In the genomic region with DNA sequence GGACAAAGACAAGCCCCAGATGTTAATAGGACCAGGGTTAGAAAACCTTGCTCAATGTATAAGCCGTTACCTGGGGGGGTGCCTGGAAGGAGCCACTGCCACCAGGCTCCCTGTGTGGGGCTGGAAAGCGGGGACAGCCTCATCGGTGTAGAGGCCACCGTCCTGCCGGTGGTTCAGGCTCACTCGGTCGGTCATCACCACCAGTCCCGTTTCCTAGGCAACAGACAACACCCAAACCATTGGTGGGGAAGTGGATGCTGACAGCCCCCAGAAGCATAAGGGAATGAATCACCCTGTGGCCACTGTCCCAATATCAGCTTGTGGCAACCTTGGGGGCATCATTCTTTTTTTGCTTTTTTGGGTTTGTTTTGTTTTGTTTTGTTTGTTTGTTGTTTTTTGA, we compare ENCODE assay signal across 24 cellular contexts.
"Had no signal": no experiment of that assay in that cellular context is flagged by ENCODE, and none has a peak within 500 bp of the region (broad histone marks: within the 10 kb centered on the region; RNA-seq: fewer than 3 reads in every experiment).

No MANE protein-coding gene starts in this region.

- H3K36me3 Mint-ChIP-seq: stimulated activated effector memory CD8-positive, alpha-beta T cell treated with anti-CD3 and anti-CD28 coated beads, Interleukin-12 subunit alpha, Interleukin-12 subunit beta, amount 100 ng/mL, for 72 hours had no signal

- FAIRE-seq: endothelial cell of umbilical vein, kidney had no signal

- H3K27me3 ChIP-seq: foreskin keratinocyte, hepatocyte, neutrophil, right atrium auricular region, suprapubic skin, thyroid gland, vagina had no signal

- H3K36me3 ChIP-seq: neutrophil, right atrium auricular region, suprapubic skin, vagina had no signal

- ATAC-seq: foreskin keratinocyte; left cardiac atrium; mucosa of descending colon; naive thymus-derived CD8-positive, alpha-beta T cell; stimulated activated effector memory CD8-positive, alpha-beta T cell treated with anti-CD3 and anti-CD28 coated beads, Interleukin-12 subunit alpha, Interleukin-12 subunit beta, amount 100 ng/mL, for 72 hours; stimulated activated naive CD8-positive, alpha-beta T cell treated with anti-CD3 and anti-CD28 coated beads, Interleukin-15, Interleukin-2, amounts not matched to agents 100 U/mL and 50 U/mL, for 24 hours had no signal

- H3K4me1 Mint-ChIP-seq: endodermal cell; naive thymus-derived CD8-positive, alpha-beta T cell; stimulated activated effector memory CD8-positive, alpha-beta T cell treated with anti-CD3 and anti-CD28 coated beads, Interleukin-12 subunit alpha, Interleukin-12 subunit beta, amount 100 ng/mL, for 72 hours had no signal

- H3K4me3 Mint-ChIP-seq: endodermal cell; naive thymus-derived CD8-positive, alpha-beta T cell; stimulated activated effector memory CD8-positive, alpha-beta T cell treated with anti-CD3 and anti-CD28 coated beads, Interleukin-12 subunit alpha, Interleukin-12 subunit beta, amount 100 ng/mL, for 72 hours; type B pancreatic cell had no signal

- H3K27ac Mint-ChIP-seq: endodermal cell; naive thymus-derived CD8-positive, alpha-beta T cell; stimulated activated effector memory CD8-positive, alpha-beta T cell treated with anti-CD3 and anti-CD28 coated beads, Interleukin-12 subunit alpha, Interleukin-12 subunit beta, amount 100 ng/mL, for 72 hours; type B pancreatic cell had no signal

- H3K4me1 ChIP-seq: foreskin keratinocyte, left ventricle myocardium inferior, right atrium auricular region, suprapubic skin, thyroid gland, vagina had no signal

- H3K27ac ChIP-seq: coronary artery, foreskin keratinocyte, hepatocyte, left ventricle myocardium inferior, neutrophil, right atrium auricular region, suprapubic skin, thyroid gland, vagina had no signal

- H3K27me3 Mint-ChIP-seq: type B pancreatic cell had no signal

- DNase-seq: effector CD4-positive, alpha-beta T cell; endodermal cell; erythroblast; foreskin keratinocyte; kidney; left cardiac atrium; left ventricle myocardium inferior; mucosa of descending colon; naive thymus-derived CD8-positive, alpha-beta T cell; stimulated activated CD4-positive, alpha-beta T cell treated with anti-CD3 and anti-CD28 coated beads, Interleukin-4, amount 100 ng/mL, for 1 hour; stimulated activated CD8-positive, alpha-beta memory T cell treated with anti-CD3 and anti-CD28 coated beads, Interleukin-4, amount 100 ng/mL, for 48 hours; stimulated activated naive CD8-positive, alpha-beta T cell treated with anti-CD3 and anti-CD28 coated beads, Interleukin-15, Interleukin-2, amounts not matched to agents 100 U/mL and 50 U/mL, for 24 hours; thyroid gland had no signal

- H3K4me3 ChIP-seq: coronary artery, hepatocyte, left ventricle myocardium inferior, lung, mucosa of descending colon, right atrium auricular region, smooth muscle cell, suprapubic skin, thyroid gland, vagina had no signal

- H3K9me3 ChIP-seq: neutrophil, thyroid gland, vagina had no signal
